In the genomic region with DNA sequence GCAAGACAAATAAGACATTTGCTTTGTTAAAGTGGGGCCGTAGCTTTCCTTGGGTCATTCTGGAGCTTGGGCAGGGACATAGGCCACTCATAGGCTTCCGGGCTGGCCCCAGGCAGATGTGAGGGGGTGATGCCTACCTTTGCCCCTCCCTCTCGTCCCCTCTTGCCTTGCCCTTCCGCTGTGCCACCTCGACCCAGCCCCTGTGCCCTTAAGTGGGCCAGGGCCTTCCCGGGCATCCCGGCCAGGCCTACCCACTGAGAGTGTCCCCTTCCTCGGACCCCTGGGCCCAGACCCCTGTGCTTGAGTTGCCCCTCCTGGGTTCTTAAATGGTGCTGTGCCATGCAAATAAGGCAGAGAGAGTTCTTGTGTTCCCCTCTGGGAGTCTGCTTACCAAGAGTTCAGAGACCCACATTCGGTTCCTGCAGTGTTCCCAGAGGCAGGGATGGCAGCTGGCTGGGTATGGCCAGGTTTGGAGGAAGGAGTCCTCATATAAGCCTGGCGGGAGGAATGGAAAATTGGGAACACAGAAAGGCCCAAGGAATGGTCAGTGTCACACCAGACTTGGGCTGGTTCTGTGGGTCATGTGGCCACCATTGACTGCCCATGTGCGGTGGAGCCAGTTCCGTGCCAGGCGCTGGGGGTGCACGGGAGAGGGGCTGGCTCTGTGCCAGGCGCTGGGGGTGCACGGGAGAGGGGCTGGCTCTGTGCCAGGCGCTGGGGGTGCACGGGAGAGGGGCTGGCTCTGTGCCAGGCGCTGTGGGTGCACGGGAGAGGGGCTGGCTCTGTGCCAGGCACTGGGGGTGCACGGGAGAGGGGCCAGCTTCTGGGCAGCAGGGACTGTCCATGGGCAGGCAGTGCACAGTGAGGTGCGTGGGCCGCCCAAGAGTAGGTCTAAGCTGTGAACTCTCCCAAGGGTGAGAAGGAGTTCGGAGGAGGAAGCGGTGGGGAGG, we compare ENCODE assay signal across 10 cellular contexts.
DNase-seq lines count a peak whose midpoint lies in the region; ATAC-seq and TF ChIP-seq lines count a peak whose summit lies in the region.
"Had no signal": no experiment of that assay in that cellular context is flagged by ENCODE, and none has a peak within 500 bp of the region (broad histone marks: within the 10 kb centered on the region; RNA-seq: fewer than 3 reads in every experiment).

No MANE protein-coding gene starts in this region.

- peaks cover 26% of the 10 kb centered on the region for H3K36me3 Mint-ChIP-seq in activated CD8-positive, alpha-beta T cell treated with anti-CD3 and anti-CD28 coated beads, Interleukin-2, amount 10 ng/mL, durations not matched to agents 7 days and 5 days (ENCODE audit: low read depth)
- no peaks in the 10 kb centered on the region for H3K36me3 Mint-ChIP-seq in activated CD8-positive, alpha-beta T cell treated with anti-CD3 and anti-CD28 coated beads for 36 hours (ENCODE audit: low read depth)

- no peaks in the 10 kb centered on the region for H3K9me3 ChIP-seq in SJCRH30 (replicated peaks)
- no peaks in the 10 kb centered on the region for H3K9me3 ChIP-seq in heart right ventricle
- H3K9me3 ChIP-seq in thyroid gland = no peaks in the 10 kb centered on the region

- WGBS in heart right ventricle, 2 donors = 55 to 59% methylated on average over 25 of the region's 25 CpGs
- 41 to 44% methylated on average over 20 of the region's 25 CpGs for WGBS in thyroid gland, 2 donors

- CTCF ChIA-PET in activated CD8-positive, alpha-beta T cell treated with anti-CD3 and anti-CD28 coated beads, Interleukin-2, amount 10 ng/mL, durations not matched to agents 7 days and 5 days (lab: Charles Lee) = interaction anchor here (1.1 kb wide), 1 partner anchor 17 kb away, joined by 3 read pairs; no protein-coding TSS in a partner anchor
- CTCF ChIA-PET in activated CD8-positive, alpha-beta T cell treated with anti-CD3 and anti-CD28 coated beads for 36 hours (lab: Charles Lee) = interaction anchor here (1.2 kb wide), 1 partner anchor 17 kb away, joined by 4 read pairs; no protein-coding TSS in a partner anchor

- peaks cover 27% of the 10 kb centered on the region for H3K4me1 Mint-ChIP-seq in activated CD8-positive, alpha-beta T cell treated with anti-CD3 and anti-CD28 coated beads, Interleukin-2, amount 10 ng/mL, durations not matched to agents 7 days and 5 days (ENCODE audit: low read depth)
- H3K4me1 Mint-ChIP-seq in activated CD8-positive, alpha-beta T cell treated with anti-CD3 and anti-CD28 coated beads for 36 hours (ENCODE audit: low read depth) = peaks cover 11% of the 10 kb centered on the region

- H3K27me3 ChIP-seq in SJCRH30 (no peaks in the 10 kb centered on the region), heart right ventricle (no peaks in the 10 kb centered on the region), thyroid gland (no peaks in the 10 kb centered on the region)

- no peaks in the 10 kb centered on the region for H3K36me3 ChIP-seq in SJCRH30
- peaks cover 0 to 32% (median 0%) of the 10 kb centered on the region in 9 donors for H3K36me3 ChIP-seq in heart right ventricle
- H3K36me3 ChIP-seq in thyroid gland = no peaks in the 10 kb centered on the region

- H3K9me3 Mint-ChIP-seq in activated CD8-positive, alpha-beta T cell treated with anti-CD3 and anti-CD28 coated beads, Interleukin-2, amount 10 ng/mL, durations not matched to agents 7 days and 5 days (ENCODE audit: insufficient read depth) = no peaks in the 10 kb centered on the region
- no peaks in the 10 kb centered on the region for H3K9me3 Mint-ChIP-seq in activated CD8-positive, alpha-beta T cell treated with anti-CD3 and anti-CD28 coated beads for 36 hours

- no peak for ATAC-seq in activated CD8-positive, alpha-beta T cell treated with anti-CD3 and anti-CD28 coated beads, Interleukin-2, amount 10 ng/mL, durations not matched to agents 7 days and 5 days
- no peak for ATAC-seq in activated CD8-positive, alpha-beta T cell treated with anti-CD3 and anti-CD28 coated beads for 36 hours
- peak; percentile 9 to 70 (median 31) for ATAC-seq in heart right ventricle

- no peak for TF ChIP-seq POLR2A in thyroid gland (IDR thresholded peaks at IDR 0.05)

- H3K4me1 ChIP-seq in SJCRH30 (peaks cover 5% of the 10 kb centered on the region; the same call in 1 of the 2 replicates), heart right ventricle (peaks cover 0 to 20% (median 10%) of the 10 kb centered on the region in 9 donors), thyroid gland (peaks cover 54 to 60% of the 10 kb centered on the region in 2 donors)

- no peak for TF ChIP-seq CTCF in activated CD8-positive, alpha-beta T cell treated with anti-CD3 and anti-CD28 coated beads for 36 hours (IDR thresholded peaks at IDR 0.05)
- TF ChIP-seq CTCF in heart right ventricle (IDR thresholded peaks at IDR 0.05) = no peak
- TF ChIP-seq CTCF in thyroid gland (IDR thresholded peaks at IDR 0.05) = no peak

- no peak overlapping the region for H3K27ac ChIP-seq in SJCRH30
- no peak overlapping the region for H3K27ac ChIP-seq in heart right ventricle
- peak overlapping the region; percentile 79 to 95 (median 93) for H3K27ac ChIP-seq in thyroid gland
- H3K27ac ChIP-seq: KMS-11 had no signal

- H3K27me3 Mint-ChIP-seq in activated CD8-positive, alpha-beta T cell treated with anti-CD3 and anti-CD28 coated beads, Interleukin-2, amount 10 ng/mL, durations not matched to agents 7 days and 5 days (ENCODE audit: low read depth) = no peaks in the 10 kb centered on the region
- H3K27me3 Mint-ChIP-seq in activated CD8-positive, alpha-beta T cell treated with anti-CD3 and anti-CD28 coated beads for 36 hours = no peaks in the 10 kb centered on the region

- H3K27ac Mint-ChIP-seq in activated CD8-positive, alpha-beta T cell treated with anti-CD3 and anti-CD28 coated beads, Interleukin-2, amount 10 ng/mL, durations not matched to agents 7 days and 5 days = peak overlapping the region; percentile 6
- H3K27ac Mint-ChIP-seq in activated CD8-positive, alpha-beta T cell treated with anti-CD3 and anti-CD28 coated beads for 36 hours = no peak overlapping the region

- intact Hi-C loops in activated CD8-positive, alpha-beta T cell treated with anti-CD3 and anti-CD28 coated beads for 36 hours (cut with micrococcal nuclease) = no loop called here
- intact Hi-C loops in heart right ventricle (cut with DNase I) (no loop called here), thyroid gland (cut with DNase I) (loop anchor here (10.0 kb wide), 2 partner anchors 105 to 425 kb away; no protein-coding TSS in a partner anchor)

- H3K4me3 ChIP-seq in SJCRH30 = peak overlapping the region; percentile 23; the same call in 1 of the 2 replicates
- peak overlapping the region in 3 of 10 donors; percentile 16 to 22 (median 17) for H3K4me3 ChIP-seq in heart right ventricle
- no peak overlapping the region for H3K4me3 ChIP-seq in thyroid gland (replicated peaks in 1 of 3)

- H3K4me3 Mint-ChIP-seq in activated CD8-positive, alpha-beta T cell treated with anti-CD3 and anti-CD28 coated beads, Interleukin-2, amount 10 ng/mL, durations not matched to agents 7 days and 5 days = no peak overlapping the region
- H3K4me3 Mint-ChIP-seq in activated CD8-positive, alpha-beta T cell treated with anti-CD3 and anti-CD28 coated beads for 36 hours = no peak overlapping the region

- POLR2A ChIA-PET in activated CD8-positive, alpha-beta T cell treated with anti-CD3 and anti-CD28 coated beads, Interleukin-2, amount 10 ng/mL, durations not matched to agents 7 days and 5 days (lab: Charles Lee) = no interaction called here
- POLR2A ChIA-PET in activated CD8-positive, alpha-beta T cell treated with anti-CD3 and anti-CD28 coated beads for 36 hours (lab: Charles Lee) = no interaction called here

- DNase-seq in activated CD8-positive, alpha-beta T cell treated with anti-CD3 and anti-CD28 coated beads, Interleukin-2, amount 10 ng/mL, durations not matched to agents 7 days and 5 days = no peak
- DNase-seq in activated CD8-positive, alpha-beta T cell treated with anti-CD3 and anti-CD28 coated beads for 36 hours = no peak
- DNase-seq in SJCRH30 = peak; percentile 27 to 47
- peak in 1 of 2 donors; percentile 34 for DNase-seq in heart right ventricle
- peak; percentile 86 to 92 for DNase-seq in thyroid gland
- no peak for DNase-seq in NK-92 (lab: John Stamatoyannopoulos, UW; ENCODE audit: unreplicated experiment)
- no peak for DNase-seq in midbrain (lab: John Stamatoyannopoulos, UW)
- no peak for DNase-seq in AG08396 (ENCODE audit: low spot score)
- DNase-seq: effector CD8-positive, alpha-beta T cell had no signal

Comparison
In these comparisons a context has a peak if more than half of its experiments do, and no peak if none do; other contexts are left out.
1. ATAC-seq: peak in heart right ventricle (8 of 8); none in activated CD8-positive, alpha-beta T cell treated with anti-CD3 and anti-CD28 coated beads, Interleukin-2, amount 10 ng/mL, durations not matched to agents 7 days and 5 days (single experiment) and activated CD8-positive, alpha-beta T cell treated with anti-CD3 and anti-CD28 coated beads for 36 hours (single experiment).
2. DNase-seq: peak in SJCRH30 (2 of 2) and thyroid gland (2 of 2); none in activated CD8-positive, alpha-beta T cell treated with anti-CD3 and anti-CD28 coated beads, Interleukin-2, amount 10 ng/mL, durations not matched to agents 7 days and 5 days (single experiment), activated CD8-positive, alpha-beta T cell treated with anti-CD3 and anti-CD28 coated beads for 36 hours (single experiment), NK-92 (single experiment), midbrain (single experiment) and AG08396 (single experiment).
3. H3K27ac ChIP-seq: peak in thyroid gland (3 of 3); none in SJCRH30 (single experiment) and heart right ventricle (0 of 10).